8 cellular contexts compared by ENCODE assay signal in the genomic region with DNA sequence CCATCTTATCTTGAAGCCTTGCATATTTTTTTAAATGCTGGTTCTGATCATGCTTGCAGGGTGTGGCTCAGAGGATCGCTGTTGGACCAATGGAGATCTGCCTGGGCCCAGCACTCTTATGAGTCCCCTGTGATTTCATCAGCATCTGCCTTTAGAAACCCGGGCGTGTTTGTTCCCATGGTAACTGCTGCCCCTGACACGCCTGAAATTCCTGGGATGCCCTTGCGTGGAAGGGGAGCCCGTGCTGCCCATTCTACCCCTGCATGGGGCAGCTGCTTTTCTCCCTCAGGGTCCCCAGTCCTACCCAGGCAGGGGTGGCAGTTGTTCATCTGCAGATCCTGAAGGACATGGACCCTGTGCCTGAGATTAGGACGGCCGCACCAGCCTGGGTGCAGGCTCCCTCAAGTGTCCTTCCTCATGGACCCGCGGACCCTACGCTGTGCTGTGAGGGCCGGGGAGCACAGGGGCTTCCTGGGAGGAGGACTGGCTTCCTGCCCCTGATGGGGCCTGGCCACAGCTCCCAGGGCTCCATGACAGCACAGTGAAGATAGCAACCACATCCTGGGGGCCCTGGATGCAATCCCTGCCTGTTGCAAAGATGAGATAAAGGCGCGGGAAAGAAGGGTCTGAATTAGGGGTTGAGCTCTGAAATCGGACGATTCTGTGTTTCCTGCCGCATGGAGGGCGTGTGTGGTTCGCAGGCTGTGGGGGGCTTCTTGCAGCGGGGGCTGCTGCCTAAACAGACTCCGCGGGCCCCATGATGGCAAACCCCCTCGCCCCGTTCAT.
DNase-seq lines count a peak whose midpoint lies in the region; TF ChIP-seq lines count a peak whose summit lies in the region.

No MANE protein-coding gene starts in this region.

- H3K4me3 ChIP-seq in fibroblast of mammary gland (ENCODE audit: control insufficient read depth, low read depth, low read length), result no peak overlapping the region
- H3K4me3 ChIP-seq in parathyroid adenoma (ENCODE audit: low read depth, low read length), result no peak overlapping the region

- H3K9ac ChIP-seq in parathyroid adenoma, result no peak overlapping the region

- no peaks in the 10 kb centered on the region for H3K9me3 ChIP-seq in parathyroid adenoma (ENCODE audit: control insufficient read depth, low read length)

- no peaks in the 10 kb centered on the region for H3K4me1 ChIP-seq in parathyroid adenoma

- H2AFZ ChIP-seq in parathyroid adenoma, result peak overlapping the region; percentile 39

- DNase-seq in NCI-H82 (lab: John Stamatoyannopoulos, UW) (peak; percentile 46), NCI-H82 treated with DMSO at 0.1 percent for 48 hours (lab: John Stamatoyannopoulos, UW; ENCODE audit: unreplicated experiment) (no peak), T1000 (lab: John Stamatoyannopoulos, UW) (peak; percentile 42), fibroblast of mammary gland (ENCODE audit: low read depth) (peak; percentile 47), HK-2 (ENCODE audit: unreplicated experiment) (no peak), SIG-M5 (lab: John Stamatoyannopoulos, UW) (no peak), foreskin melanocyte (no peak)

- H3K79me2 ChIP-seq in parathyroid adenoma, result no peaks in the 10 kb centered on the region

- H3K4me2 ChIP-seq in parathyroid adenoma (ENCODE audit: low read length), result peak overlapping the region; percentile 49

- H3K27ac ChIP-seq in parathyroid adenoma, result no peak overlapping the region

- no peak for TF ChIP-seq CTCF in fibroblast of mammary gland (conservative IDR thresholded peaks at IDR 0.05; ENCODE audit: control insufficient read depth, insufficient read depth, low read depth, low read length)
- no peak for TF ChIP-seq CTCF in parathyroid adenoma (IDR thresholded peaks at IDR 0.05)

- H3K27me3 ChIP-seq in parathyroid adenoma (ENCODE audit: control insufficient read depth, insufficient read depth, low read length), result no peaks in the 10 kb centered on the region

- H3K36me3 ChIP-seq in parathyroid adenoma (ENCODE audit: control insufficient read depth, insufficient read depth, low read length), result no peaks in the 10 kb centered on the region

Comparison
In these comparisons a context has a peak if more than half of its experiments do, and no peak if none do; other contexts are left out.
1. DNase-seq: peak in NCI-H82 (single experiment), T1000 (single experiment) and fibroblast of mammary gland (single experiment); none in NCI-H82 treated with DMSO at 0.1 percent for 48 hours (single experiment), HK-2 (single experiment), SIG-M5 (single experiment) and foreskin melanocyte (single experiment).